Comparison of ENCODE assay signal across 8 cellular contexts in genomic region chr17:66255112-66255511, GRCh38. TPM values are rescaled to one million over a fixed set of nuclear protein-coding genes. Genes with fewer than 3 reads are reported as not detected.
DNase-seq lines count a peak whose midpoint lies in the region; ATAC-seq and TF ChIP-seq lines count a peak whose summit lies in the region.

No MANE protein-coding gene starts in this region.

- no peaks in the 10 kb centered on the region for H3K4me1 Mint-ChIP-seq in Calu3 (ENCODE audit: low read depth, unreplicated experiment)
- H3K4me1 Mint-ChIP-seq in natural killer cell treated with Interleukin-12 subunit alpha and Interleukin-12 subunit beta and Interleukin-15 and Interleukin-18, amount 100 ng/mL, for 72 hours (ENCODE audit: low read depth in 2 of 2), result peaks cover 7 to 8% of the 10 kb centered on the region in 2 donors

- WGBS in esophagus squamous epithelium, 2 donors, result 17 to 21% methylated on average over 4 of the region's 4 CpGs

- no peaks in the 10 kb centered on the region for H3K36me3 Mint-ChIP-seq in Calu3 (ENCODE audit: insufficient read depth, unreplicated experiment)
- H3K36me3 Mint-ChIP-seq in natural killer cell treated with Interleukin-12 subunit alpha and Interleukin-12 subunit beta and Interleukin-15 and Interleukin-18, amount 100 ng/mL, for 72 hours, result no peaks in the 10 kb centered on the region

- H3K9me3 Mint-ChIP-seq in Calu3 (ENCODE audit: low read depth, unreplicated experiment), result no peaks in the 10 kb centered on the region
- no peaks in the 10 kb centered on the region for H3K9me3 Mint-ChIP-seq in natural killer cell treated with Interleukin-12 subunit alpha and Interleukin-12 subunit beta and Interleukin-15 and Interleukin-18, amount 100 ng/mL, for 72 hours

- H3K27me3 Mint-ChIP-seq in Calu3 (ENCODE audit: unreplicated experiment), result no peaks in the 10 kb centered on the region
- H3K27me3 Mint-ChIP-seq in natural killer cell treated with Interleukin-12 subunit alpha and Interleukin-12 subunit beta and Interleukin-15 and Interleukin-18, amount 100 ng/mL, for 72 hours, result no peaks in the 10 kb centered on the region

- DNase-seq in Calu3, result peak; percentile 39
- peak; percentile 58 for DNase-seq in H7
- peak; percentile 81 for DNase-seq in NCI-H2227 (lab: John Stamatoyannopoulos, UW; ENCODE audit: unreplicated experiment)
- DNase-seq in activated CD4-positive, alpha-beta T cell treated with anti-CD3 and anti-CD28 coated beads for 48 hours, result peak; percentile 19
- no peak for DNase-seq in esophagus squamous epithelium (lab: John Stamatoyannopoulos, UW)
- DNase-seq in natural killer cell treated with Interleukin-12 subunit alpha and Interleukin-12 subunit beta and Interleukin-15 and Interleukin-18, amount 100 ng/mL, for 72 hours (ENCODE audit: low spot score), result peak; percentile 65

- no peak overlapping the region for H3K4me3 Mint-ChIP-seq in Calu3 (ENCODE audit: low read depth, unreplicated experiment)
- H3K4me3 Mint-ChIP-seq in natural killer cell treated with Interleukin-12 subunit alpha and Interleukin-12 subunit beta and Interleukin-15 and Interleukin-18, amount 100 ng/mL, for 72 hours, result peak overlapping the region; percentile 59

- H3K27me3 ChIP-seq in H7 (ENCODE audit: control insufficient read depth, insufficient read depth, low read length), result no peaks in the 10 kb centered on the region
- H3K27me3 ChIP-seq in esophagus squamous epithelium, result no peaks in the 10 kb centered on the region

- no peak overlapping the region for H3K27ac ChIP-seq in esophagus squamous epithelium

- peaks cover 0 to 6% (median 4%) of the 10 kb centered on the region in 3 donors for H3K4me1 ChIP-seq in esophagus squamous epithelium

- no TSS peak for BruUV-seq in Calu3 (replicated peaks; lab: Mats Ljungman, UMichigan)

- intact Hi-C loops in Calu3 (cut with micrococcal nuclease; ENCODE audit: unreplicated experiment) (loop anchor here (1.0 to 5.0 kb wide), 4 partner anchors 20 to 652 kb away; no protein-coding TSS in a partner anchor), esophagus squamous epithelium (cut with DNase I) (loop anchor here (5.0 kb wide), 1 partner anchor 312 kb away; no protein-coding TSS in a partner anchor)

- H3K27ac Mint-ChIP-seq in Calu3 (ENCODE audit: unreplicated experiment), result no peak overlapping the region
- H3K27ac Mint-ChIP-seq in natural killer cell treated with Interleukin-12 subunit alpha and Interleukin-12 subunit beta and Interleukin-15 and Interleukin-18, amount 100 ng/mL, for 72 hours, result peak overlapping the region; percentile 59 to 66

- H3K9me3 ChIP-seq in esophagus squamous epithelium, result no peaks in the 10 kb centered on the region

- TF ChIP-seq CTCF in Calu3 (IDR thresholded peaks at IDR 0.05; ENCODE audit: unreplicated experiment), result peak; percentile 73
- TF ChIP-seq CTCF in esophagus squamous epithelium (IDR thresholded peaks at IDR 0.05), result peak; percentile 28 to 82 (median 72)

- H3K4me3 ChIP-seq in H7 (ENCODE audit: insufficient read depth, low read depth, low read length) (no peak overlapping the region), esophagus squamous epithelium (no peak overlapping the region)

- peak; percentile 71 to 80 for ATAC-seq in natural killer cell treated with Interleukin-12 subunit alpha and Interleukin-12 subunit beta and Interleukin-15 and Interleukin-18, amount 100 ng/mL, for 72 hours
- ATAC-seq in HG02840 (IDR thresholded peaks at IDR 0.05; ENCODE audit: low FRiP score, unreplicated experiment), result no peak
- no peak for ATAC-seq in GM18517 (IDR thresholded peaks at IDR 0.05; ENCODE audit: unreplicated experiment)

- H3K36me3 ChIP-seq in H7 (replicated peaks; ENCODE audit: control insufficient read depth, insufficient read depth, low read length) (no peaks in the 10 kb centered on the region), esophagus squamous epithelium (no peaks in the 10 kb centered on the region)

- no peak for TF ChIP-seq POLR2A in esophagus squamous epithelium (IDR thresholded peaks at IDR 0.05)

- CTCF ChIA-PET in Calu3 (lab: Charles Lee), result interaction anchor here (0.6 to 2.3 kb wide), 6 partner anchors 21 to 1177 kb away, joined by 3 to 7 read pairs (median 4); no protein-coding TSS in a partner anchor

RNA-seq across cellular contexts. Expression of gene APOH, which starts 25.9 kb away (rescaled TPM):
- total RNA-seq in Calu3 (2022) (not detected in 2 replicates), esophagus squamous epithelium (not detected)
- total RNA-seq in H7 (2014; rRNA removed; shearing (Covaris generic)), result not detected in 2 replicates
- total RNA-seq in natural killer cell treated with Interleukin-12 subunit alpha and Interleukin-12 subunit beta and Interleukin-15 and Interleukin-18, amount 100 ng/mL, for 72 hours, result not detected

RNA-seq across cellular contexts. Expression of gene PRKCA, which starts 47.3 kb away (rescaled TPM):
- total RNA-seq in Calu3 (2022), result 126 TPM in 2 replicates
- total RNA-seq in H7 (2014; rRNA removed; shearing (Covaris generic)), result 10.0 and 10.3 TPM in 2 replicates
- 1 to 10 TPM; 2.4 to 9.2 (median 4.2) TPM for total RNA-seq in esophagus squamous epithelium
- total RNA-seq in natural killer cell treated with Interleukin-12 subunit alpha and Interleukin-12 subunit beta and Interleukin-15 and Interleukin-18, amount 100 ng/mL, for 72 hours, result 10 to 100 TPM; 31.1 to 41.1 TPM

Comparison
In these comparisons a context has a peak if more than half of its experiments do, and no peak if none do; other contexts are left out.
1. ATAC-seq: peak in natural killer cell treated with Interleukin-12 subunit alpha and Interleukin-12 subunit beta and Interleukin-15 and Interleukin-18, amount 100 ng/mL, for 72 hours (2 of 2); none in HG02840 (single experiment) and GM18517 (single experiment).